In genomic region chr11:16979708-16980622, GRCh38 we compare ENCODE assay signal across 16 cellular contexts. TPM values are rescaled to one million over a fixed set of nuclear protein-coding genes. Genes with fewer than 3 reads are reported as not detected.
DNase-seq lines count a peak whose midpoint lies in the region; ATAC-seq, FAIRE-seq and TF ChIP-seq lines count a peak whose summit lies in the region.
"Had no signal": no experiment of that assay in that cellular context is flagged by ENCODE, and none has a peak within 500 bp of the region (broad histone marks: within the 10 kb centered on the region; RNA-seq: fewer than 3 reads in every experiment).

No MANE protein-coding gene starts in this region.

- POLR2A ChIA-PET in HepG2 (lab: Yijun Ruan, JAX), result interaction anchor here (0.9 kb wide), 1 partner anchor 28 kb away, joined by 3 read pairs; no protein-coding TSS in a partner anchor

- peak overlapping the region; percentile 85 for H4K91ac ChIP-seq in trophoblast cell (ENCODE audit: low read depth, low read length)

- peak overlapping the region; percentile 62 for H2BK5ac ChIP-seq in trophoblast cell (ENCODE audit: low read depth, low read length, poor library complexity)

- no peak overlapping the region for H3K4me3 ChIP-seq in HepG2 (replicated peaks in 1 of 3; ENCODE audit: insufficient read depth in 1 of 3, low read depth in 2 of 3, low read length in 3 of 3)
- no peak overlapping the region for H3K4me3 ChIP-seq in right lobe of liver
- no peak overlapping the region for H3K4me3 ChIP-seq in kidney (ENCODE audit: low read length in 2 of 2)
- no peak overlapping the region for H3K4me3 ChIP-seq in trophoblast cell (ENCODE audit: low read depth, low read length)
- H3K4me3 ChIP-seq in small intestine (ENCODE audit: low read depth in 1 of 2, low read length in 2 of 2), result no peak overlapping the region
- H3K4me3 ChIP-seq: ascending aorta, lower lobe of right lung, ovary, uterus had no signal

- no peak for TF ChIP-seq CTCF in HepG2 (CRISPR knock-in tag; IDR thresholded peaks at IDR 0.05)
- TF ChIP-seq CTCF in right lobe of liver (IDR thresholded peaks at IDR 0.05), result no peak
- TF ChIP-seq CTCF in kidney (IDR thresholded peaks at IDR 0.05; ENCODE audit: borderline replicate concordance, extremely low read depth, insufficient read depth), result no peak

- in situ Hi-C loops in HepG2 (cut with HindIII; ENCODE audit: extremely low pct_ligation_motif_present, low pct_unique_long_range_greater_than_20kb), result no loop called here

- H3K9me3 ChIP-seq in HepG2 (ENCODE audit: low read length) (no peaks in the 10 kb centered on the region), right lobe of liver (no peaks in the 10 kb centered on the region), kidney (ENCODE audit: control insufficient read depth in 1 of 2, low read length in 2 of 2) (no peaks in the 10 kb centered on the region), trophoblast cell (ENCODE audit: insufficient read depth, low read depth, low read length) (no peaks in the 10 kb centered on the region), small intestine (ENCODE audit: control insufficient read depth, low read depth) (no peaks in the 10 kb centered on the region)
- H3K9me3 ChIP-seq: ascending aorta, lower lobe of right lung, ovary, uterus had no signal

- H3K4me2 ChIP-seq in HepG2 (ENCODE audit: low read depth, low read length) (no peak overlapping the region), trophoblast cell (ENCODE audit: low read length) (no peak overlapping the region)

- H2AFZ ChIP-seq in HepG2 (ENCODE audit: low read length) (no peak overlapping the region), trophoblast cell (ENCODE audit: insufficient read depth, low read length, poor library complexity) (no peak overlapping the region)

- no peak for DNase-seq in HepG2 (ENCODE audit: low spot score)
- no peak for DNase-seq in right lobe of liver
- no peak for DNase-seq in kidney
- no peak for DNase-seq in trophoblast cell
- no peak for DNase-seq in stimulated activated CD8-positive, alpha-beta memory T cell treated with anti-CD3 and anti-CD28 coated beads, Interleukin-4, amount 100 ng/mL, for 48 hours
- DNase-seq in small intestine, result no peak
- DNase-seq: activated naive CD4-positive, alpha-beta T cell treated with anti-CD3 and anti-CD28 coated beads, Interleukin-2, amount 50 U/mL, for 16 hours; immature natural killer cell; lower lobe of right lung; NCI-H1436; ovary; stimulated activated CD4-positive, alpha-beta T cell treated with anti-CD3 and anti-CD28 coated beads, Interleukin-2, amount 100 ng/mL, for 24 hours; uterus had no signal

- H4K20me1 ChIP-seq in HepG2 (ENCODE audit: insufficient read depth, low read length), result no peaks in the 10 kb centered on the region

- peaks cover 31% of the 10 kb centered on the region for H3K79me1 ChIP-seq in trophoblast cell (ENCODE audit: low read length)

- H3K4me1 ChIP-seq in HepG2 (ENCODE audit: insufficient read depth, low read length), result peaks cover 56% of the 10 kb centered on the region
- H3K4me1 ChIP-seq in right lobe of liver, result peaks cover 0 to 7% (median 2%) of the 10 kb centered on the region in 4 donors
- H3K4me1 ChIP-seq in kidney (ENCODE audit: control insufficient read depth in 1 of 2, insufficient read depth in 1 of 2, low read depth in 1 of 2, low read length in 2 of 2), result peaks cover 58% of the 10 kb centered on the region in 2 donors
- H3K4me1 ChIP-seq in trophoblast cell (ENCODE audit: control insufficient read depth in 1 of 2, insufficient read depth in 2 of 2, low read length in 2 of 2), result peaks cover 26 to 38% of the 10 kb centered on the region in 2 experiments
- H3K4me1 ChIP-seq in small intestine (ENCODE audit: control insufficient read depth in 2 of 2, insufficient read depth in 1 of 2, low read depth in 1 of 2, low read length in 1 of 2), result peaks cover 2 to 12% of the 10 kb centered on the region in 2 donors
- H3K4me1 ChIP-seq: ascending aorta, uterus had no signal

- H3K9ac ChIP-seq in HepG2 (ENCODE audit: insufficient read depth, low read depth, low read length) (peak overlapping the region; percentile 11; the same call in 1 of the 2 replicates), kidney (ENCODE audit: low read length in 2 of 2) (peak overlapping the region in 1 of 2 donors; percentile 16), trophoblast cell (ENCODE audit: low read length) (no peak overlapping the region)

- H2BK120ac ChIP-seq in trophoblast cell (ENCODE audit: insufficient read depth, low read length, poor library complexity), result peak overlapping the region; percentile 84

- H3K4ac ChIP-seq in trophoblast cell (ENCODE audit: low read depth, low read length), result peak overlapping the region; percentile 20

- BruUV-seq in HepG2 (replicated peaks; lab: Mats Ljungman, UMichigan), result no TSS peak

- H2BK12ac ChIP-seq in trophoblast cell (ENCODE audit: low read length), result peak overlapping the region; percentile 67

- TF ChIP-seq POLR2A in HepG2 (IDR thresholded peaks at IDR 0.05; ENCODE audit: insufficient read depth in 1 of 2, low read depth in 2 of 2, low read length in 2 of 2), result no peak
- TF ChIP-seq POLR2A in right lobe of liver (IDR thresholded peaks at IDR 0.05), result no peak

- H3K79me2 ChIP-seq in HepG2 (ENCODE audit: insufficient read depth, low read length) (peaks cover 65% of the 10 kb centered on the region), trophoblast cell (ENCODE audit: control insufficient read depth, insufficient read depth, low read length, poor library complexity) (peaks cover 2% of the 10 kb centered on the region)

- peak overlapping the region; percentile 65 for H2AK5ac ChIP-seq in trophoblast cell (ENCODE audit: low read length)

- peak overlapping the region; percentile 21 for H3K27ac ChIP-seq in HepG2 (ENCODE audit: extremely low read length, insufficient read depth, low read length)
- no peak overlapping the region for H3K27ac ChIP-seq in right lobe of liver
- H3K27ac ChIP-seq in kidney (ENCODE audit: low read depth in 2 of 2, low read length in 2 of 2), result peak overlapping the region; percentile 80 to 89
- H3K27ac ChIP-seq in trophoblast cell (ENCODE audit: low read depth, low read length), result peak overlapping the region; percentile 9
- peak overlapping the region in 1 of 2 donors; percentile 47 for H3K27ac ChIP-seq in small intestine (ENCODE audit: low read depth in 1 of 2, low read length in 1 of 2)
- H3K27ac ChIP-seq: ascending aorta, ovary, uterus had no signal

- no peak overlapping the region for H3K23ac ChIP-seq in trophoblast cell (ENCODE audit: low read length)

- no peak overlapping the region for H4K12ac ChIP-seq in trophoblast cell (ENCODE audit: low read depth, low read length)

- TF ChIP-seq EP300 in HepG2 (IDR thresholded peaks at IDR 0.05; ENCODE audit: low read depth in 2 of 2, low read length in 2 of 2) (no peak), HepG2 (CRISPR knock-in tag; IDR thresholded peaks at IDR 0.05; ENCODE audit: borderline replicate concordance) (no peak)

- H4K8ac ChIP-seq in trophoblast cell (ENCODE audit: low read depth, low read length), result peak overlapping the region; percentile 18

- H3K14ac ChIP-seq in trophoblast cell (ENCODE audit: low read length), result peak overlapping the region; percentile 31

- H3K27me3 ChIP-seq in HepG2 (ENCODE audit: control insufficient read depth in 1 of 2, insufficient read depth in 2 of 2, low read length in 2 of 2), result no peaks in the 10 kb centered on the region
- H3K27me3 ChIP-seq in right lobe of liver, result no peaks in the 10 kb centered on the region
- no peaks in the 10 kb centered on the region for H3K27me3 ChIP-seq in trophoblast cell (ENCODE audit: insufficient read depth, low read length)
- no peaks in the 10 kb centered on the region for H3K27me3 ChIP-seq in small intestine (ENCODE audit: control insufficient read depth in 2 of 2, insufficient read depth in 2 of 2, low read length in 2 of 2)
- H3K27me3 ChIP-seq: ascending aorta, ovary, uterus had no signal

- 89% methylated on average over 8 of the region's 8 CpGs for WGBS in HepG2 (ENCODE audit: low lambda C conversion rate)
- 79% methylated on average over 6 of the region's 8 CpGs for WGBS in right lobe of liver (ENCODE audit: insufficient coverage, low coverage, low lambda C conversion rate, missing lambda C conversion rate)
- no CpG with 5 or more reads among the region's 8 CpGs for WGBS in trophoblast cell (ENCODE audit: extremely low coverage, insufficient coverage, insufficient read length)
- 66 to 72% (median 71%) methylated on average over 8 of the region's 8 CpGs for WGBS in small intestine, 3 donors

- FAIRE-seq in HepG2 (lab: Jason Lieb, UNC) (no peak), kidney (lab: Jason Lieb, UNC) (no peak), small intestine (lab: Jason Lieb, UNC) (no peak)

- intact Hi-C loops in HepG2 (cut with micrococcal nuclease; ENCODE audit: unreplicated experiment), result no loop called here
- intact Hi-C loops in right lobe of liver (cut with DNase I), result no loop called here
- intact Hi-C loops in kidney (cut with DNase I), result no loop called here

- H3K36me3 ChIP-seq in HepG2 (replicated peaks in 1 of 2; ENCODE audit: control insufficient read depth in 1 of 2, insufficient read depth in 2 of 2, low read length in 2 of 2), result no peaks in the 10 kb centered on the region; a peak in 1 of 5 replicates
- H3K36me3 ChIP-seq in right lobe of liver, result no peaks in the 10 kb centered on the region
- H3K36me3 ChIP-seq in kidney (ENCODE audit: control insufficient read depth in 1 of 2, insufficient read depth in 2 of 2, low read length in 2 of 2), result no peaks in the 10 kb centered on the region
- no peaks in the 10 kb centered on the region for H3K36me3 ChIP-seq in trophoblast cell (ENCODE audit: control insufficient read depth in 1 of 2, insufficient read depth in 2 of 2, low read length in 2 of 2)
- H3K36me3 ChIP-seq in small intestine (ENCODE audit: control insufficient read depth in 2 of 2, insufficient read depth in 2 of 2, low read length in 2 of 2), result peaks cover 0 to 2% of the 10 kb centered on the region in 2 donors
- H3K36me3 ChIP-seq: ascending aorta, lower lobe of right lung, ovary, uterus had no signal

- ATAC-seq in HepG2 (no peak), right lobe of liver (no peak), esophagus mucosa (no peak), HG02840 (IDR thresholded peaks at IDR 0.05; ENCODE audit: low FRiP score, unreplicated experiment) (no peak)
- ATAC-seq: lower lobe of right lung had no signal

- CTCF ChIA-PET in HepG2 (lab: Yijun Ruan, JAX; ENCODE audit: low intra/inter-chr PET ratio, low total read pairs), result no interaction called here

- H3K18ac ChIP-seq in trophoblast cell (ENCODE audit: low read length), result peak overlapping the region; percentile 81

- no peak for TF ChIP-seq RAD21 in HepG2 (CRISPR knock-in tag; IDR thresholded peaks at IDR 0.05)

RNA-seq across cellular contexts. Expression of gene PLEKHA7, which starts 34.2 kb away (rescaled TPM):
- total RNA-seq in HepG2 (2016; rRNA removed; fragmentation: Illumina TruSeq; extraction: Trizol) (13.1 and 17.5 TPM in 2 replicates), right lobe of liver (10 to 100 TPM; 12.7 to 26.7 (median 21.5) TPM), kidney (65.7 TPM), esophagus mucosa (48.2 TPM)
- total RNA-seq in HepG2 (2016; cell fraction: cytosol; rRNA removed; fragmentation: Illumina TruSeq; extraction: Trizol; ENCODE audit: low read depth), result 6.3 and 10.6 TPM in 2 replicates
- total RNA-seq in HepG2 (2016; cell fraction: insoluble cytoplasmic fraction; rRNA removed; fragmentation: Illumina TruSeq; extraction: Trizol), result 11.5 and 15.9 TPM in 2 replicates
- 7.6 and 8.4 TPM in 2 replicates for total RNA-seq in HepG2 (2016; cell fraction: membrane; rRNA removed; fragmentation: Illumina TruSeq; extraction: Trizol)
- total RNA-seq in HepG2 (2016; cell fraction: nucleus; rRNA removed; fragmentation: Illumina TruSeq; extraction: Trizol), result 24.7 and 31.2 TPM in 2 replicates
- polyA plus RNA-seq in HepG2 (2011; rRNA removed) (17.7 and 18.7 TPM in 2 replicates), kidney (ENCODE audit: insufficient read depth, low read depth, low replicate concordance) (24.4 TPM), small intestine (10 to 100 TPM; 28.1 to 69.3 (median 52.1) TPM)
- polyA plus RNA-seq in HepG2 (2011; cell fraction: cytosol; rRNA removed), result 7.6 and 8.0 TPM in 2 replicates
- polyA plus RNA-seq in HepG2 (2011; cell fraction: nucleus; rRNA removed), result 54.1 and 60.4 TPM in 2 replicates
- polyA plus RNA-seq in HepG2 (2012), result 13.6 and 13.9 TPM in 2 replicates
- 1.1 and 1.4 TPM in 2 replicates for polyA plus RNA-seq in HepG2 (2016; cell fraction: cytosol; fragmentation: Illumina TruSeq; extraction: Trizol; ENCODE audit: low read depth)
- polyA plus RNA-seq in HepG2 (2016; cell fraction: insoluble cytoplasmic fraction; fragmentation: Illumina TruSeq; extraction: Trizol; ENCODE audit: low read depth), result 15.2 and 18.7 TPM in 2 replicates
- 3.2 and 3.9 TPM in 2 replicates for polyA plus RNA-seq in HepG2 (2016; cell fraction: membrane; fragmentation: Illumina TruSeq; extraction: Trizol; ENCODE audit: low read depth)
- 54.7 and 64.0 TPM in 2 replicates for polyA plus RNA-seq in HepG2 (2016; cell fraction: nucleus; fragmentation: Illumina TruSeq; extraction: Trizol; ENCODE audit: insufficient read depth, low read depth)
- 7.3 and 14.7 TPM in 2 replicates for polyA minus RNA-seq in HepG2 (2011; rRNA and poly(A)+ RNA removed; ENCODE audit: low replicate concordance)
- 3.6 and 7.4 TPM in 2 replicates for polyA minus RNA-seq in HepG2 (2011; cell fraction: cytosol; rRNA and poly(A)+ RNA removed)
- polyA minus RNA-seq in HepG2 (2011; cell fraction: nucleus; rRNA and poly(A)+ RNA removed), result 35.8 and 42.5 TPM in 2 replicates
- polyA plus RNA-seq in trophoblast cell (2013), result 33.1 and 34.0 TPM in 2 replicates

Comparison
In these comparisons a context has a peak if more than half of its experiments do, and no peak if none do; other contexts are left out.
1. H3K27ac ChIP-seq: peak in HepG2 (single experiment), kidney (2 of 2) and trophoblast cell (single experiment); none in right lobe of liver (0 of 3).